Comparison of ENCODE assay signal across 1 cellular context in the genomic region with DNA sequence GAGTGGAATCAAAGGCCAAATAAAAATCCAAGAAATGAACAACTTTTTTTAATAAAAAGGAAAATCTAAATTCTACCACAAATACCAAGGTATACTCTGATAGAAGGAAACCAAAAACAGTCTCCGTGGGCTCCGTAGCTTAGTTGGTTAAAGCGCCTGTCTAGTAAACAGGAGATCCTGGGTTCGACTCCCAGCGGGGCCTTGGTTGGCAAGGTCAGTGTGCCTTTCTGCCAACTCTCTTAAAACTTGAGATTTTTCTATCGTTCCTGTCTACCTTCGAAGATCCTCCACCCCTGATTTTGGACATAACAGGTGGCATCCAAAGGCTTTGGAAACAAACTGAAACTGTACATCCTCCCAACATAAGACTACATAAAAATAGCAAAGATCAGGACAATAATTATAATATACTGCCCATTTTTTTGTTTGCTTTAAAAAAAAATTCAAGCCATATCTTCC.
TF ChIP-seq lines count a peak whose summit lies in the region.

No MANE protein-coding gene starts in this region.

TF ChIP-seq in K562, 482 proteins besides CTCF, POLR2A, EP300 and RAD21 (continued from another document and continues in another):
- TF ChIP-seq, protein P1, sequence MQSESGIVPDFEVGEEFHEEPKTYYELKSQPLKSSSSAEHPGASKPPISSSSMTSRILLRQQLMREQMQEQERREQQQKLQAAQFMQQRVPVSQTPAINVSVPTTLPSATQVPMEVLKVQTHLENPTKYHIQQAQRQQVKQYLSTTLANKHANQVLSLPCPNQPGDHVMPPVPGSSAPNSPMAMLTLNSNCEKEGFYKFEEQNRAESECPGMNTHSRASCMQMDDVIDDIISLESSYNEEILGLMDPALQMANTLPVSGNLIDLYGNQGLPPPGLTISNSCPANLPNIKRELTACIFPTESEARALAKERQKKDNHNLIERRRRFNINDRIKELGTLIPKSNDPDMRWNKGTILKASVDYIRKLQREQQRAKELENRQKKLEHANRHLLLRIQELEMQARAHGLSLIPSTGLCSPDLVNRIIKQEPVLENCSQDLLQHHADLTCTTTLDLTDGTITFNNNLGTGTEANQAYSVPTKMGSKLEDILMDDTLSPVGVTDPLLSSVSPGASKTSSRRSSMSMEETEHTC (IDR thresholded peaks at IDR 0.05) = no peak; the same call in 1 of the 2 replicates
- TF ChIP-seq FOXK1 (CRISPR knock-in tag; IDR thresholded peaks at IDR 0.05; ENCODE audit: borderline replicate concordance) = no peak
- TF ChIP-seq ZNF347 (CRISPR knock-in tag; IDR thresholded peaks at IDR 0.05; ENCODE audit: low read depth) = no peak
- no peak for TF ChIP-seq ZNF77 (CRISPR knock-in tag; IDR thresholded peaks at IDR 0.05)
- TF ChIP-seq, protein P2, sequence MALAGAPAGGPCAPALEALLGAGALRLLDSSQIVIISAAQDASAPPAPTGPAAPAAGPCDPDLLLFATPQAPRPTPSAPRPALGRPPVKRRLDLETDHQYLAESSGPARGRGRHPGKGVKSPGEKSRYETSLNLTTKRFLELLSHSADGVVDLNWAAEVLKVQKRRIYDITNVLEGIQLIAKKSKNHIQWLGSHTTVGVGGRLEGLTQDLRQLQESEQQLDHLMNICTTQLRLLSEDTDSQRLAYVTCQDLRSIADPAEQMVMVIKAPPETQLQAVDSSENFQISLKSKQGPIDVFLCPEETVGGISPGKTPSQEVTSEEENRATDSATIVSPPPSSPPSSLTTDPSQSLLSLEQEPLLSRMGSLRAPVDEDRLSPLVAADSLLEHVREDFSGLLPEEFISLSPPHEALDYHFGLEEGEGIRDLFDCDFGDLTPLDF (CRISPR knock-in tag; IDR thresholded peaks at IDR 0.05) = no peak
- TF ChIP-seq TCF7L2 (IDR thresholded peaks at IDR 0.05; ENCODE audit: low read depth, low read length) = no peak
- no peak for TF ChIP-seq ZBTB1 (CRISPR knock-in tag; IDR thresholded peaks at IDR 0.05; ENCODE audit: borderline replicate concordance, low read depth)
- TF ChIP-seq, protein P3, sequence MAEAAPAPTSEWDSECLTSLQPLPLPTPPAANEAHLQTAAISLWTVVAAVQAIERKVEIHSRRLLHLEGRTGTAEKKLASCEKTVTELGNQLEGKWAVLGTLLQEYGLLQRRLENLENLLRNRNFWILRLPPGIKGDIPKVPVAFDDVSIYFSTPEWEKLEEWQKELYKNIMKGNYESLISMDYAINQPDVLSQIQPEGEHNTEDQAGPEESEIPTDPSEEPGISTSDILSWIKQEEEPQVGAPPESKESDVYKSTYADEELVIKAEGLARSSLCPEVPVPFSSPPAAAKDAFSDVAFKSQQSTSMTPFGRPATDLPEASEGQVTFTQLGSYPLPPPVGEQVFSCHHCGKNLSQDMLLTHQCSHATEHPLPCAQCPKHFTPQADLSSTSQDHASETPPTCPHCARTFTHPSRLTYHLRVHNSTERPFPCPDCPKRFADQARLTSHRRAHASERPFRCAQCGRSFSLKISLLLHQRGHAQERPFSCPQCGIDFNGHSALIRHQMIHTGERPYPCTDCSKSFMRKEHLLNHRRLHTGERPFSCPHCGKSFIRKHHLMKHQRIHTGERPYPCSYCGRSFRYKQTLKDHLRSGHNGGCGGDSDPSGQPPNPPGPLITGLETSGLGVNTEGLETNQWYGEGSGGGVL (CRISPR knock-in tag; IDR thresholded peaks at IDR 0.05) = no peak
- TF ChIP-seq, protein P4, sequence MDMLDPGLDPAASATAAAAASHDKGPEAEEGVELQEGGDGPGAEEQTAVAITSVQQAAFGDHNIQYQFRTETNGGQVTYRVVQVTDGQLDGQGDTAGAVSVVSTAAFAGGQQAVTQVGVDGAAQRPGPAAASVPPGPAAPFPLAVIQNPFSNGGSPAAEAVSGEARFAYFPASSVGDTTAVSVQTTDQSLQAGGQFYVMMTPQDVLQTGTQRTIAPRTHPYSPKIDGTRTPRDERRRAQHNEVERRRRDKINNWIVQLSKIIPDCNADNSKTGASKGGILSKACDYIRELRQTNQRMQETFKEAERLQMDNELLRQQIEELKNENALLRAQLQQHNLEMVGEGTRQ (CRISPR knock-in tag; IDR thresholded peaks at IDR 0.05) = no peak
- TF ChIP-seq ZNF584 (CRISPR knock-in tag; IDR thresholded peaks at IDR 0.05; ENCODE audit: low read depth) = no peak
- no peak for TF ChIP-seq HDAC6 (IDR thresholded peaks at IDR 0.05; ENCODE audit: low read depth, low read length)
- no peak for TF ChIP-seq NR2C2 (CRISPR knock-in tag; IDR thresholded peaks at IDR 0.05)
- TF ChIP-seq NR2C2 (tag; IDR thresholded peaks at IDR 0.05) = no peak
- no peak for TF ChIP-seq RFX7 (CRISPR knock-in tag; IDR thresholded peaks at IDR 0.05)
- peak; percentile 70 for TF ChIP-seq RB1 (IDR thresholded peaks at IDR 0.05; ENCODE audit: low read depth)
- peak in 1 of 2 experiments; percentile 77; a peak in 1 of 3 replicates for TF ChIP-seq CBX3 (IDR thresholded peaks at IDR 0.05; ENCODE audit: borderline replicate concordance in 1 of 2, low read length in 2 of 2)
- TF ChIP-seq NCOA2 (IDR thresholded peaks at IDR 0.05; ENCODE audit: partially characterized antibody in 2 of 2) = peak in 1 of 2 experiments; percentile 86
- TF ChIP-seq, protein P5, sequence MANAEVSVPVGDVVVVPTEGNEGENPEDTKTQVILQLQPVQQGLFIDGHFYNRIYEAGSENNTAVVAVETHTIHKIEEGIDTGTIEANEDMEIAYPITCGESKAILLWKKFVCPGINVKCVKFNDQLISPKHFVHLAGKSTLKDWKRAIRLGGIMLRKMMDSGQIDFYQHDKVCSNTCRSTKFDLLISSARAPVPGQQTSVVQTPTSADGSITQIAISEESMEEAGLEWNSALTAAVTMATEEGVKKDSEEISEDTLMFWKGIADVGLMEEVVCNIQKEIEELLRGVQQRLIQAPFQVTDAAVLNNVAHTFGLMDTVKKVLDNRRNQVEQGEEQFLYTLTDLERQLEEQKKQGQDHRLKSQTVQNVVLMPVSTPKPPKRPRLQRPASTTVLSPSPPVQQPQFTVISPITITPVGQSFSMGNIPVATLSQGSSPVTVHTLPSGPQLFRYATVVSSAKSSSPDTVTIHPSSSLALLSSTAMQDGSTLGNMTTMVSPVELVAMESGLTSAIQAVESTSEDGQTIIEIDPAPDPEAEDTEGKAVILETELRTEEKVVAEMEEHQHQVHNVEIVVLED (CRISPR knock-in tag; IDR thresholded peaks at IDR 0.05) = no peak
- no peak for TF ChIP-seq U2AF2 (optimal IDR thresholded peaks at IDR 0.05; ENCODE audit: low read depth, low read length)
- TF ChIP-seq SIN3A (IDR thresholded peaks at IDR 0.05; ENCODE audit: borderline replicate concordance in 2 of 2, control insufficient read depth in 1 of 2, low read depth in 2 of 2, low read length in 2 of 2) = no peak
- TF ChIP-seq ZFPM2 (CRISPR knock-in tag; IDR thresholded peaks at IDR 0.05) = no peak
- TF ChIP-seq DPF2 (IDR thresholded peaks at IDR 0.05) = 0 out of 2 replicates have a peak, but pooled peaks have one; percentile 13
- TF ChIP-seq CHD2 (IDR thresholded peaks at IDR 0.05; ENCODE audit: low read depth, low read length) = no peak
- peak; percentile 29; the same call in 1 of the 2 replicates for TF ChIP-seq TOE1 (IDR thresholded peaks at IDR 0.05; ENCODE audit: borderline replicate concordance)
- no peak for TF ChIP-seq TOE1 (CRISPR knock-in tag; IDR thresholded peaks at IDR 0.05; ENCODE audit: borderline replicate concordance, low read depth)
- no peak for TF ChIP-seq ZFP1 (CRISPR knock-in tag; IDR thresholded peaks at IDR 0.05)
- TF ChIP-seq, protein P6, sequence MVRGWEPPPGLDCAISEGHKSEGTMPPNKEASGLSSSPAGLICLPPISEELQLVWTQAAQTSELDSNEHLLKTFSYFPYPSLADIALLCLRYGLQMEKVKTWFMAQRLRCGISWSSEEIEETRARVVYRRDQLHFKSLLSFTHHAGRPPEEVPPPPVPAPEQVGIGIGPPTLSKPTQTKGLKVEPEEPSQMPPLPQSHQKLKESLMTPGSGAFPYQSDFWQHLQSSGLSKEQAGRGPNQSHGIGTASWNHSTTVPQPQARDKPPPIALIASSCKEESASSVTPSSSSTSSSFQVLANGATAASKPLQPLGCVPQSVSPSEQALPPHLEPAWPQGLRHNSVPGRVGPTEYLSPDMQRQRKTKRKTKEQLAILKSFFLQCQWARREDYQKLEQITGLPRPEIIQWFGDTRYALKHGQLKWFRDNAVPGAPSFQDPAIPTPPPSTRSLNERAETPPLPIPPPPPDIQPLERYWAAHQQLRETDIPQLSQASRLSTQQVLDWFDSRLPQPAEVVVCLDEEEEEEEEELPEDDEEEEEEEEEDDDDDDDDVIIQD (CRISPR knock-in tag; IDR thresholded peaks at IDR 0.05) = no peak
- no peak; the same call in 1 of the 2 replicates for TF ChIP-seq TAL1 (IDR thresholded peaks at IDR 0.05)
- peak; percentile 78 for TF ChIP-seq NFIC (IDR thresholded peaks at IDR 0.05)
- TF ChIP-seq ZNF12 (CRISPR knock-in tag; IDR thresholded peaks at IDR 0.05) = no peak
- TF ChIP-seq CREB1 (IDR thresholded peaks at IDR 0.05) = no peak
- TF ChIP-seq CREB1 (CRISPR knock-in tag; IDR thresholded peaks at IDR 0.05) = no peak
- TF ChIP-seq, protein P7, sequence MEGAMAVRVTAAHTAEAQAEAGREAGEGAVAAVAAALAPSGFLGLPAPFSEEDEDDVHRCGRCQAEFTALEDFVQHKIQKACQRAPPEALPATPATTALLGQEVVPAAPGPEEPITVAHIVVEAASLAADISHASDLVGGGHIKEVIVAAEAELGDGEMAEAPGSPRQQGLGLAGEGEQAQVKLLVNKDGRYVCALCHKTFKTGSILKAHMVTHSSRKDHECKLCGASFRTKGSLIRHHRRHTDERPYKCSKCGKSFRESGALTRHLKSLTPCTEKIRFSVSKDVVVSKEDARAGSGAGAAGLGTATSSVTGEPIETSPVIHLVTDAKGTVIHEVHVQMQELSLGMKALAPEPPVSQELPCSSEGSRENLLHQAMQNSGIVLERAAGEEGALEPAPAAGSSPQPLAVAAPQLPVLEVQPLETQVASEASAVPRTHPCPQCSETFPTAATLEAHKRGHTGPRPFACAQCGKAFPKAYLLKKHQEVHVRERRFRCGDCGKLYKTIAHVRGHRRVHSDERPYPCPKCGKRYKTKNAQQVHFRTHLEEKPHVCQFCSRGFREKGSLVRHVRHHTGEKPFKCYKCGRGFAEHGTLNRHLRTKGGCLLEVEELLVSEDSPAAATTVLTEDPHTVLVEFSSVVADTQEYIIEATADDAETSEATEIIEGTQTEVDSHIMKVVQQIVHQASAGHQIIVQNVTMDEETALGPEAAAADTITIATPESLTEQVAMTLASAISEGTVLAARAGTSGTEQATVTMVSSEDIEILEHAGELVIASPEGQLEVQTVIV (CRISPR knock-in tag; IDR thresholded peaks at IDR 0.05; ENCODE audit: borderline replicate concordance) = no peak
- no peak for TF ChIP-seq ZBTB7A (IDR thresholded peaks at IDR 0.05; ENCODE audit: borderline replicate concordance, control insufficient read depth, low read depth, low read length)
- TF ChIP-seq, protein P8, sequence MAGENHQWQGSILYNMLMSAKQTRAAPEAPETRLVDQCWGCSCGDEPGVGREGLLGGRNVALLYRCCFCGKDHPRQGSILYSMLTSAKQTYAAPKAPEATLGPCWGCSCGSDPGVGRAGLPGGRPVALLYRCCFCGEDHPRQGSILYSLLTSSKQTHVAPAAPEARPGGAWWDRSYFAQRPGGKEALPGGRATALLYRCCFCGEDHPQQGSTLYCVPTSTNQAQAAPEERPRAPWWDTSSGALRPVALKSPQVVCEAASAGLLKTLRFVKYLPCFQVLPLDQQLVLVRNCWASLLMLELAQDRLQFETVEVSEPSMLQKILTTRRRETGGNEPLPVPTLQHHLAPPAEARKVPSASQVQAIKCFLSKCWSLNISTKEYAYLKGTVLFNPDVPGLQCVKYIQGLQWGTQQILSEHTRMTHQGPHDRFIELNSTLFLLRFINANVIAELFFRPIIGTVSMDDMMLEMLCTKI (IDR thresholded peaks at IDR 0.05; ENCODE audit: partially characterized antibody) = no peak
- no peak for TF ChIP-seq SMAD1 (IDR thresholded peaks at IDR 0.05; ENCODE audit: low read depth, low read length, partially characterized antibody)
- TF ChIP-seq, protein P9, sequence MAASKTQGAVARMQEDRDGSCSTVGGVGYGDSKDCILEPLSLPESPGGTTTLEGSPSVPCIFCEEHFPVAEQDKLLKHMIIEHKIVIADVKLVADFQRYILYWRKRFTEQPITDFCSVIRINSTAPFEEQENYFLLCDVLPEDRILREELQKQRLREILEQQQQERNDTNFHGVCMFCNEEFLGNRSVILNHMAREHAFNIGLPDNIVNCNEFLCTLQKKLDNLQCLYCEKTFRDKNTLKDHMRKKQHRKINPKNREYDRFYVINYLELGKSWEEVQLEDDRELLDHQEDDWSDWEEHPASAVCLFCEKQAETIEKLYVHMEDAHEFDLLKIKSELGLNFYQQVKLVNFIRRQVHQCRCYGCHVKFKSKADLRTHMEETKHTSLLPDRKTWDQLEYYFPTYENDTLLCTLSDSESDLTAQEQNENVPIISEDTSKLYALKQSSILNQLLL (CRISPR knock-in tag; IDR thresholded peaks at IDR 0.05; ENCODE audit: borderline replicate concordance) = no peak
- TF ChIP-seq ZFX (CRISPR knock-in tag; IDR thresholded peaks at IDR 0.05) = no peak
- TF ChIP-seq PYGO2 (tag; IDR thresholded peaks at IDR 0.05) = no peak
- TF ChIP-seq ZC3H8 (IDR thresholded peaks at IDR 0.05) = no peak
- TF ChIP-seq POLR2B (IDR thresholded peaks at IDR 0.05; ENCODE audit: low read depth, partially characterized antibody) = no peak
- TF ChIP-seq TEAD2 (tag; IDR thresholded peaks at IDR 0.05) = no peak
- TF ChIP-seq ARID2 (IDR thresholded peaks at IDR 0.05) = no peak
- TF ChIP-seq DMBX1 (CRISPR knock-in tag; IDR thresholded peaks at IDR 0.05; ENCODE audit: borderline replicate concordance) = peak; percentile 71; the same call in 1 of the 2 replicates
- TF ChIP-seq, protein P10, sequence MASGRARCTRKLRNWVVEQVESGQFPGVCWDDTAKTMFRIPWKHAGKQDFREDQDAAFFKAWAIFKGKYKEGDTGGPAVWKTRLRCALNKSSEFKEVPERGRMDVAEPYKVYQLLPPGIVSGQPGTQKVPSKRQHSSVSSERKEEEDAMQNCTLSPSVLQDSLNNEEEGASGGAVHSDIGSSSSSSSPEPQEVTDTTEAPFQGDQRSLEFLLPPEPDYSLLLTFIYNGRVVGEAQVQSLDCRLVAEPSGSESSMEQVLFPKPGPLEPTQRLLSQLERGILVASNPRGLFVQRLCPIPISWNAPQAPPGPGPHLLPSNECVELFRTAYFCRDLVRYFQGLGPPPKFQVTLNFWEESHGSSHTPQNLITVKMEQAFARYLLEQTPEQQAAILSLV (tag; IDR thresholded peaks at IDR 0.05) = no peak
- no peak for TF ChIP-seq BRCA1 (IDR thresholded peaks at IDR 0.05)
- TF ChIP-seq BRCA1 (CRISPR knock-in tag; IDR thresholded peaks at IDR 0.05) = no peak
- TF ChIP-seq, protein P11, sequence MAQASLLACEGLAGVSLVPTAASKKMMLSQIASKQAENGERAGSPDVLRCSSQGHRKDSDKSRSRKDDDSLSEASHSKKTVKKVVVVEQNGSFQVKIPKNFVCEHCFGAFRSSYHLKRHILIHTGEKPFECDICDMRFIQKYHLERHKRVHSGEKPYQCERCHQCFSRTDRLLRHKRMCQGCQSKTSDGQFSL (CRISPR knock-in tag; IDR thresholded peaks at IDR 0.05) = no peak
- TF ChIP-seq, protein P11 (tag; IDR thresholded peaks at IDR 0.05) = no peak
- no peak for TF ChIP-seq SREBF1 (IDR thresholded peaks at IDR 0.05; ENCODE audit: borderline replicate concordance, low read depth, low read length)
- no peak for TF ChIP-seq NFE2L1 (tag; IDR thresholded peaks at IDR 0.05; ENCODE audit: borderline replicate concordance, low read depth)
- TF ChIP-seq JUNB (CRISPR knock-in tag; conservative IDR thresholded peaks at IDR 0.05) = no peak
- peak in 1 of 2 experiments; percentile 33; a peak in 1 of 4 replicates for TF ChIP-seq TRIM24 (IDR thresholded peaks at IDR 0.05)
- no peak for TF ChIP-seq KDM5B (IDR thresholded peaks at IDR 0.05; ENCODE audit: insufficient replicate concordance, low read depth, low read length)
- no peak for TF ChIP-seq EGR1 (conservative IDR thresholded peaks at IDR 0.05)
